Comparison of ENCODE assay signal across 23 cellular contexts in the genomic region with DNA sequence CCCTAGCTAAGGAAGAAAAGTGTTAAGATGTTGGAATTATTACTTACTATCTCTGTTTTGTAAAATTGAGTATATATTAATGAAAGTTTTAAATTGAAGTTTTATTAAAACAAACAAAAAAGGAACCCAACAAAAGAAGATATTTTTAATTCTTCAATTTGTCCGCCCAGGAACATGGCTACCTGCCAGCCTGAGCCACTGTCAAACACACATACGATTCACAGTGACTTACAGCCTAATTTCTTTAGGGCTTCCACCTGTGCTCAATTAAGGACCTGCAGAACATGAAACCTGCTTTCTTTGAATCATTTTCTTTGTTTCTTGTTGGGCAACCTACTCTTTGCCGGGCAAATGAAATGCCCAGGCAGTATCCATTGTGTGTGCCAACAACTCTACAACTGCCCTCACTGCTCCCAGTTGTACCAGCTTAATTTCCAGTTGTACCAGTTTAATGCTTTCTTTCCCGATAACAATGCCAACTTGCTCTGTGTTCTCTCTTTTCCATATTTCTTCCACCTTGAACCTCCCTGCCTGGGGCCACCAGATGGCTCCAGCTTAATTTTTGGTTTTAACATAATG.
"Had no signal": no experiment of that assay in that cellular context is flagged by ENCODE, and none has a peak within 500 bp of the region (broad histone marks: within the 10 kb centered on the region; RNA-seq: fewer than 3 reads in every experiment).

No MANE protein-coding gene starts in this region.

- DNase-seq: activated CD4-positive, alpha-beta memory T cell treated with anti-CD3 and anti-CD28 coated beads, Interleukin-2, amount 10 ng/mL, durations not matched to agents 7 days and 5 days; activated CD4-positive, alpha-beta T cell treated with anti-CD3 and anti-CD28 coated beads for 36 hours; activated CD4-positive, alpha-beta T cell treated with anti-CD3 and anti-CD28 coated beads, Interleukin-2, amount 50 U/mL, for 1 hour; activated gamma-delta T cell; activated naive CD4-positive, alpha-beta T cell treated with anti-CD3 and anti-CD28 coated beads for 36 hours; activated T-cell treated with anti-CD3 and anti-CD28 coated beads for 4 hours; activated T-cell treated with anti-CD3 and anti-CD28 coated beads, Interleukin-2, amount 50 U/mL, for 48 hours; amygdala; KG1; NCI-H1048; NCI-H1417 treated with DMSO at 0.1 percent for 48 hours; NCI-H1694; NCI-H2029; NCI-H2107; NCI-H524 treated with DMSO at 0.1 percent for 48 hours; Peyer's patch; Right ventricle myocardium superior; SJCRH30; SK-N-SH; T-helper 1 cell had no signal

- H3K4me1 ChIP-seq: SJCRH30 had no signal

- H3K9me3 ChIP-seq: Peyer's patch, SJCRH30, SK-N-SH had no signal

- ATAC-seq: activated CD4-positive, alpha-beta T cell treated with anti-CD3 and anti-CD28 coated beads for 36 hours; activated T-helper 17 cell treated with anti-CD3 and anti-CD28 coated beads, Interleukin-2, amount 50 U/mL, for 72 hours had no signal

- H3K27me3 ChIP-seq: Peyer's patch, SJCRH30 had no signal

- H3K4me3 ChIP-seq: Peyer's patch, SJCRH30 had no signal

- H3K9ac ChIP-seq: SK-N-SH had no signal

- H3K27ac ChIP-seq: Peyer's patch, RWPE1, SJCRH30, VCaP had no signal

- H3K36me3 ChIP-seq: Peyer's patch, SJCRH30 had no signal
